ENCODE assay signal across 1 cellular context in genomic region chr19:51018745-51019543, GRCh38.
TF ChIP-seq lines count a peak whose summit lies in the region.

No MANE protein-coding gene starts in this region.

TF ChIP-seq in IMR-90, 13 proteins besides CTCF, POLR2A, EP300 and RAD21 (continued from another document):
- no peak for TF ChIP-seq BHLHE40 (IDR thresholded peaks at IDR 0.05; ENCODE audit: low read depth, low read length)
- no peak for TF ChIP-seq CHD1 (IDR thresholded peaks at IDR 0.05; ENCODE audit: low read depth, low read length)
- TF ChIP-seq MAZ (IDR thresholded peaks at IDR 0.05; ENCODE audit: borderline replicate concordance, low read depth, low read length) = no peak
- TF ChIP-seq USF2 (IDR thresholded peaks at IDR 0.05; ENCODE audit: low read depth, low read length) = no peak
- TF ChIP-seq ELK1 (IDR thresholded peaks at IDR 0.05; ENCODE audit: borderline replicate concordance, low read depth, low read length) = no peak
- no peak for TF ChIP-seq MAFK (IDR thresholded peaks at IDR 0.05; ENCODE audit: low read depth, low read length)
- no peak for TF ChIP-seq SMC3 (IDR thresholded peaks at IDR 0.05; ENCODE audit: low read depth, low read length)
- no peak for TF ChIP-seq RCOR1 (IDR thresholded peaks at IDR 0.05; ENCODE audit: insufficient replicate concordance, low read length)
- no peak for TF ChIP-seq RFX5 (IDR thresholded peaks at IDR 0.05; ENCODE audit: low read depth, low read length)
- TF ChIP-seq CEBPB (IDR thresholded peaks at IDR 0.05; ENCODE audit: low read depth, low read length) = no peak
- no peak for TF ChIP-seq NFE2L2 (IDR thresholded peaks at IDR 0.05; ENCODE audit: low read depth, low read length)
